In genomic region chr14:101849640-101850039, GRCh38 we compare ENCODE assay signal across 19 cellular contexts.
DNase-seq lines count a peak whose midpoint lies in the region; ATAC-seq and TF ChIP-seq lines count a peak whose summit lies in the region.
"Had no signal": no experiment of that assay in that cellular context is flagged by ENCODE, and none has a peak within 500 bp of the region (broad histone marks: within the 10 kb centered on the region; RNA-seq: fewer than 3 reads in every experiment).

No MANE protein-coding gene starts in this region.

- no peaks in the 10 kb centered on the region for H3K9me3 ChIP-seq in DOHH2 (ENCODE audit: control insufficient read depth, insufficient read depth, low read length)
- H3K9me3 ChIP-seq: esophagus squamous epithelium, psoas muscle, uterus had no signal

- H3K27me3 Mint-ChIP-seq in activated CD4-positive, alpha-beta T cell treated with anti-CD3 and anti-CD28 coated beads, Interleukin-2, amount 10 ng/mL, durations not matched to agents 24 days and 14 days = no peaks in the 10 kb centered on the region
- H3K27me3 Mint-ChIP-seq in activated T-helper 17 cell treated with anti-CD3 and anti-CD28 coated beads, Interleukin-2, amount 50 U/mL, for 72 hours = no peaks in the 10 kb centered on the region
- H3K27me3 Mint-ChIP-seq in naive B cell = no peaks in the 10 kb centered on the region

- H3K36me3 Mint-ChIP-seq in activated CD4-positive, alpha-beta T cell treated with anti-CD3 and anti-CD28 coated beads, Interleukin-2, amount 10 ng/mL, durations not matched to agents 24 days and 14 days (ENCODE audit: low read depth) = peaks cover 24% of the 10 kb centered on the region
- peaks cover 62% of the 10 kb centered on the region for H3K36me3 Mint-ChIP-seq in activated T-helper 17 cell treated with anti-CD3 and anti-CD28 coated beads, Interleukin-2, amount 50 U/mL, for 72 hours (ENCODE audit: low read depth)
- no peaks in the 10 kb centered on the region for H3K36me3 Mint-ChIP-seq in naive B cell

- H3K4me1 ChIP-seq in DOHH2 (ENCODE audit: control insufficient read depth, low read length) = peaks cover 97% of the 10 kb centered on the region
- H3K4me1 ChIP-seq: uterus had no signal

- no peak for ATAC-seq in activated T-helper 17 cell treated with anti-CD3 and anti-CD28 coated beads, Interleukin-2, amount 50 U/mL, for 72 hours (replicated peaks)
- ATAC-seq in naive B cell (ENCODE audit: low read depth in 2 of 2) (peak in 1 of 2 donors; percentile 22), GM19467 (IDR thresholded peaks at IDR 0.05; ENCODE audit: unreplicated experiment) (no peak)
- ATAC-seq: PC-3, psoas muscle had no signal

- peaks cover 44% of the 10 kb centered on the region for H3K36me3 ChIP-seq in DOHH2 (ENCODE audit: control insufficient read depth, low read length)
- H3K36me3 ChIP-seq: uterus had no signal

- H3K4me1 Mint-ChIP-seq in activated CD4-positive, alpha-beta T cell treated with anti-CD3 and anti-CD28 coated beads, Interleukin-2, amount 10 ng/mL, durations not matched to agents 24 days and 14 days = peaks cover 65% of the 10 kb centered on the region
- H3K4me1 Mint-ChIP-seq in activated T-helper 17 cell treated with anti-CD3 and anti-CD28 coated beads, Interleukin-2, amount 50 U/mL, for 72 hours = peaks cover 60% of the 10 kb centered on the region
- H3K4me1 Mint-ChIP-seq in naive B cell = peaks cover 69 to 93% (median 74%) of the 10 kb centered on the region in 3 donors
- H3K4me1 Mint-ChIP-seq: nephron had no signal

- no peak for TF ChIP-seq CTCF in DOHH2 (IDR thresholded peaks at IDR 0.05; ENCODE audit: low read depth, low read length, poor library complexity, severe bottlenecking)

- peaks cover 99% of the 10 kb centered on the region for H3K79me2 ChIP-seq in DOHH2 (ENCODE audit: control insufficient read depth, low read length)

- H3K4me2 ChIP-seq in DOHH2 (ENCODE audit: low read length) = peak overlapping the region; percentile 97

- H3K4me3 ChIP-seq in DOHH2 (ENCODE audit: low read length) = peak overlapping the region; percentile 72
- H3K4me3 ChIP-seq: esophagus squamous epithelium, lung, psoas muscle, SK-N-MC, uterus had no signal

- H3K27ac ChIP-seq in DOHH2 (ENCODE audit: low read depth, low read length) = peak overlapping the region; percentile 77
- H3K27ac ChIP-seq: esophagus squamous epithelium, psoas muscle, SK-N-MC, uterus had no signal

- no peaks in the 10 kb centered on the region for H3K27me3 ChIP-seq in DOHH2 (ENCODE audit: control insufficient read depth, low read length)
- H3K27me3 ChIP-seq: esophagus squamous epithelium, uterus had no signal

- H3F3A ChIP-seq in DOHH2 (ENCODE audit: control insufficient read depth, insufficient read depth) = peaks cover 17% of the 10 kb centered on the region

- no peaks in the 10 kb centered on the region for H3K9me3 Mint-ChIP-seq in activated CD4-positive, alpha-beta T cell treated with anti-CD3 and anti-CD28 coated beads, Interleukin-2, amount 10 ng/mL, durations not matched to agents 24 days and 14 days
- H3K9me3 Mint-ChIP-seq in activated T-helper 17 cell treated with anti-CD3 and anti-CD28 coated beads, Interleukin-2, amount 50 U/mL, for 72 hours = no peaks in the 10 kb centered on the region
- H3K9me3 Mint-ChIP-seq in naive B cell = no peaks in the 10 kb centered on the region
- H3K9me3 Mint-ChIP-seq: H9, nephron had no signal

- peak overlapping the region; percentile 76 for H3K27ac Mint-ChIP-seq in activated CD4-positive, alpha-beta T cell treated with anti-CD3 and anti-CD28 coated beads, Interleukin-2, amount 10 ng/mL, durations not matched to agents 24 days and 14 days
- H3K27ac Mint-ChIP-seq in activated T-helper 17 cell treated with anti-CD3 and anti-CD28 coated beads, Interleukin-2, amount 50 U/mL, for 72 hours = peak overlapping the region; percentile 54
- H3K27ac Mint-ChIP-seq in naive B cell = peak overlapping the region; percentile 54 to 98 (median 94)
- H3K27ac Mint-ChIP-seq: H9, nephron had no signal

- no peak overlapping the region for H3K4me3 Mint-ChIP-seq in activated CD4-positive, alpha-beta T cell treated with anti-CD3 and anti-CD28 coated beads, Interleukin-2, amount 10 ng/mL, durations not matched to agents 24 days and 14 days
- H3K4me3 Mint-ChIP-seq in activated T-helper 17 cell treated with anti-CD3 and anti-CD28 coated beads, Interleukin-2, amount 50 U/mL, for 72 hours = peak overlapping the region; percentile 70
- peak overlapping the region in 6 of 8 donors; percentile 30 to 86 (median 56) for H3K4me3 Mint-ChIP-seq in naive B cell
- H3K4me3 Mint-ChIP-seq: H9, nephron had no signal

- intact Hi-C loops in activated CD4-positive, alpha-beta T cell treated with anti-CD3 and anti-CD28 coated beads, Interleukin-2, amount 10 ng/mL, durations not matched to agents 24 days and 14 days (cut with micrococcal nuclease) = no loop called here

- H4K20me1 ChIP-seq in DOHH2 (ENCODE audit: control insufficient read depth, insufficient read depth, low read depth, low read length) = peaks cover 14% of the 10 kb centered on the region; the same call in 1 of the 2 replicates

- H3K9me2 ChIP-seq in DOHH2 (replicated peaks; ENCODE audit: control insufficient read depth, low read length) = no peaks in the 10 kb centered on the region

- no peak for DNase-seq in activated CD4-positive, alpha-beta T cell treated with anti-CD3 and anti-CD28 coated beads, Interleukin-2, amount 10 ng/mL, durations not matched to agents 24 days and 14 days
- DNase-seq in activated CD4-positive, alpha-beta T cell treated with anti-CD3 and anti-CD28 coated beads, Interleukin-2, amount 50 U/mL, for 4 hours = no peak
- DNase-seq in naive B cell = no peak
- DNase-seq in occipital lobe (lab: John Stamatoyannopoulos, UW) = no peak
- no peak for DNase-seq in activated CD4-positive, CD25-positive, alpha-beta regulatory T cell (lab: John Stamatoyannopoulos, UW)
- DNase-seq: effector CD4-positive, alpha-beta T cell; esophagus squamous epithelium; glutamatergic neuron; H9; NCI-H1417; PC-3; psoas muscle; uterus had no signal
